ENCODE assay signal across 19 cellular contexts in genomic region chr1:2504949-2505272, GRCh38. TPM values are rescaled to one million over a fixed set of nuclear protein-coding genes. Genes with fewer than 3 reads are reported as not detected.
A peak's percentile ranks its signal among the peaks of the same experiment; 100 is the strongest.
DNase-seq lines count a peak whose midpoint lies in the region; ATAC-seq, FAIRE-seq and TF ChIP-seq lines count a peak whose summit lies in the region.
"Had no signal": no experiment of that assay in that cellular context is flagged by ENCODE, and none has a peak within 500 bp of the region (broad histone marks: within the 10 kb centered on the region; RNA-seq: fewer than 3 reads in every experiment).

No MANE protein-coding gene starts in this region.

- no peaks in the 10 kb centered on the region for H3K9me3 Mint-ChIP-seq in CD4-positive, alpha-beta memory T cell
- H3K9me3 Mint-ChIP-seq: CD4-positive, CD25-positive, alpha-beta regulatory T cell; HFFc6 had no signal

- H3K27me3 ChIP-seq in SJCRH30 (peaks cover 2% of the 10 kb centered on the region; the same call in 1 of the 2 replicates), K562 (ENCODE audit: control insufficient read depth in 2 of 2, insufficient read depth in 2 of 2, low read length in 2 of 2) (peaks cover 25 to 40% of the 10 kb centered on the region in 2 experiments; a peak in 4 of 5 replicates), gastrocnemius medialis (peaks cover 47 to 49% (median 47%) of the 10 kb centered on the region in 3 donors)
- no peaks in the 10 kb centered on the region for H3K27me3 ChIP-seq in CD4-positive, alpha-beta memory T cell (ENCODE audit: insufficient read depth, low read length)

- H3K27ac ChIP-seq in SJCRH30 (peak overlapping the region; percentile 61), K562 (ENCODE audit: extremely low read depth, low read depth, low read length) (no peak overlapping the region), gastrocnemius medialis (no peak overlapping the region)
- no peak overlapping the region for H3K27ac ChIP-seq in CD4-positive, alpha-beta memory T cell (ENCODE audit: low read depth, low read length)
- H3K27ac ChIP-seq: 22Rv1 had no signal

- H3K4me1 ChIP-seq in SJCRH30 (peaks cover 51% of the 10 kb centered on the region), K562 (replicated peaks in 1 of 2; ENCODE audit: control insufficient read depth in 2 of 2, insufficient read depth in 2 of 2, low read length in 2 of 2) (peaks cover 0 to 88% of the 10 kb centered on the region in 2 experiments; a peak in 2 of 5 replicates), gastrocnemius medialis (peaks cover 5 to 11% of the 10 kb centered on the region in 2 donors)
- peaks cover 6% of the 10 kb centered on the region for H3K4me1 ChIP-seq in CD4-positive, alpha-beta memory T cell (ENCODE audit: insufficient read depth, low read length)
- H3K4me1 ChIP-seq: HAP-1 had no signal

- in situ Hi-C loops in K562 (cut with MboI) (no loop called here), gastrocnemius medialis (cut with MboI; ENCODE audit: low sequenced_read_pairs in 4 of 4) (no loop called here)

- H3K4me1 Mint-ChIP-seq in CD4-positive, alpha-beta memory T cell = peaks cover 3 to 7% (median 6%) of the 10 kb centered on the region in 4 donors

- no peak overlapping the region for H3K4me3 Mint-ChIP-seq in CD4-positive, alpha-beta memory T cell
- H3K4me3 Mint-ChIP-seq: HFFc6 had no signal

- TF ChIP-seq RAD21 in K562 (CRISPR knock-in tag; conservative IDR thresholded peaks at IDR 0.05 in 1 of 2, IDR thresholded peaks at IDR 0.05 in 1 of 2) = no peak

- peaks cover 2% of the 10 kb centered on the region for H3K9me1 ChIP-seq in K562 (ENCODE audit: control insufficient read depth, insufficient read depth, low read length)

- no peak overlapping the region for H3K4me2 ChIP-seq in K562 (ENCODE audit: insufficient read depth, low read length)

- peaks cover 4 to 17% of the 10 kb centered on the region in 2 donors for H3K36me3 Mint-ChIP-seq in CD4-positive, alpha-beta memory T cell

- H3K36me3 ChIP-seq in SJCRH30 = peaks cover 18% of the 10 kb centered on the region
- H3K36me3 ChIP-seq in K562 (ENCODE audit: control insufficient read depth, insufficient read depth, low read length) = peaks cover 25% of the 10 kb centered on the region; the same call in 2 of the 3 replicates
- peaks cover 5% of the 10 kb centered on the region for H3K36me3 ChIP-seq in CD4-positive, alpha-beta memory T cell (ENCODE audit: insufficient read depth, low read length)
- H3K36me3 ChIP-seq in gastrocnemius medialis = peaks cover 0 to 23% of the 10 kb centered on the region in 2 donors

- TF ChIP-seq EP300 in K562 (IDR thresholded peaks at IDR 0.05; ENCODE audit: low read length) = no peak

- peak overlapping the region; percentile 50 for H3K4me3 ChIP-seq in SJCRH30
- no peak overlapping the region for H3K4me3 ChIP-seq in K562
- no peak overlapping the region for H3K4me3 ChIP-seq in CD4-positive, alpha-beta memory T cell (ENCODE audit: low read length in 2 of 2)
- no peak overlapping the region for H3K4me3 ChIP-seq in gastrocnemius medialis
- H3K4me3 ChIP-seq: HAP-1 had no signal

- FAIRE-seq in K562 (lab: Jason Lieb, UNC) = no peak
- FAIRE-seq: HTR-8/SVneo had no signal

- peaks cover 10% of the 10 kb centered on the region; the same call in 1 of the 2 replicates for H4K20me1 ChIP-seq in K562 (replicated peaks; ENCODE audit: control insufficient read depth, insufficient read depth, low read length)

- no peak for TF ChIP-seq POLR2A in K562 (conservative IDR thresholded peaks at IDR 0.05)
- TF ChIP-seq POLR2A in gastrocnemius medialis (IDR thresholded peaks at IDR 0.05) = no peak

- no peaks in the 10 kb centered on the region for H3K79me2 ChIP-seq in K562 (ENCODE audit: control insufficient read depth, insufficient read depth, low read length)

- H3K9me3 ChIP-seq in SJCRH30 (replicated peaks) = no peaks in the 10 kb centered on the region
- no peaks in the 10 kb centered on the region for H3K9me3 ChIP-seq in K562 (replicated peaks; ENCODE audit: control insufficient read depth, insufficient read depth, low read depth, low read length)
- no peaks in the 10 kb centered on the region for H3K9me3 ChIP-seq in CD4-positive, alpha-beta memory T cell (ENCODE audit: control insufficient read depth in 1 of 2, low read length in 2 of 2)
- H3K9me3 ChIP-seq in gastrocnemius medialis = no peaks in the 10 kb centered on the region
- H3K9me3 ChIP-seq: HAP-1 had no signal

- POLR2A ChIA-PET in K562 (lab: Yijun Ruan, JAX) = no interaction called here
- POLR2A ChIA-PET in CD4-positive, alpha-beta memory T cell (lab: Charles Lee; ENCODE audit: partially characterized antibody) = interaction anchor here (1.5 kb wide), 1 partner anchor 89 kb away, joined by 4 read pairs; no protein-coding TSS in a partner anchor

- H2AFZ ChIP-seq in K562 (ENCODE audit: low read depth, low read length) = no peak overlapping the region

- TF ChIP-seq CTCF in K562 (IDR thresholded peaks at IDR 0.05 in 2 of 3, conservative IDR thresholded peaks at IDR 0.05 in 1 of 3; ENCODE audit: insufficient read depth in 2 of 3, low read depth in 1 of 3, low read length in 3 of 3) = no peak
- TF ChIP-seq CTCF in gastrocnemius medialis (IDR thresholded peaks at IDR 0.05 in 4 of 5, conservative IDR thresholded peaks at IDR 0.05 in 1 of 5) = no peak

- no peaks in the 10 kb centered on the region for H3K27me3 Mint-ChIP-seq in CD4-positive, alpha-beta memory T cell
- H3K27me3 Mint-ChIP-seq: CD4-positive, CD25-positive, alpha-beta regulatory T cell had no signal

- WGBS in K562 (ENCODE audit: insufficient coverage, low coverage, missing lambda C conversion rate) = 41% methylated on average over 14 of the region's 22 CpGs

- BruUV-seq in K562 (replicated peaks; lab: Mats Ljungman, UMichigan) = no TSS peak

- intact Hi-C loops in K562 (cut with micrococcal nuclease) = no loop called here
- intact Hi-C loops in CD4-positive, alpha-beta memory T cell (cut with micrococcal nuclease) = no loop called here
- intact Hi-C loops in gastrocnemius medialis (cut with DNase I; ENCODE audit: low total_unique reads) = no loop called here

- ATAC-seq in K562 (no peak), gastrocnemius medialis (no peak)

- CTCF ChIA-PET in K562 (lab: Yijun Ruan, JAX; ENCODE audit: low intra/inter-chr PET ratio) = no interaction called here
- CTCF ChIA-PET in CD4-positive, alpha-beta memory T cell (lab: Charles Lee; ENCODE audit: partially characterized antibody) = no interaction called here

- no peak overlapping the region for H3K27ac Mint-ChIP-seq in CD4-positive, alpha-beta memory T cell
- H3K27ac Mint-ChIP-seq: HFFc6 had no signal

- no peak overlapping the region; a peak in 1 of 4 replicates for H3K9ac ChIP-seq in K562 (ENCODE audit: insufficient read depth in 1 of 2, low read depth in 2 of 2, low read length in 2 of 2)

- DNase-seq in DMS 273 (lab: John Stamatoyannopoulos, UW; ENCODE audit: unreplicated experiment) (peak; percentile 52), DMS 273 treated with DMSO at 0.1 percent for 48 hours (lab: John Stamatoyannopoulos, UW) (no peak), GM03348 (ENCODE audit: low spot score) (peak; percentile 43), SJCRH30 (no peak), K562 (ENCODE audit: extremely low read depth in 1 of 4, low spot score in 3 of 4) (no peak), COLO829 (ENCODE audit: low spot score) (no peak), gastrocnemius medialis (no peak)
- DNase-seq in CD4-positive, alpha-beta memory T cell = no peak
- DNase-seq: CD4-positive, CD25-positive, alpha-beta regulatory T cell; DND-41; GDM1; GOT3; HFFc6; KBM-7 had no signal

RNA-seq across cellular contexts. Expression of gene PANK4, which starts 21.5 kb away (rescaled TPM):
- 42.1 and 48.8 TPM in 2 replicates for total RNA-seq in SJCRH30 (2014; rRNA removed; shearing (Covaris generic))
- 114 and 307 TPM in 2 replicates for total RNA-seq in K562 (2011; cell fraction: chromatin; rRNA removed; ENCODE audit: low replicate concordance)
- 194 and 202 TPM in 2 replicates for total RNA-seq in K562 (2011; cell fraction: nucleolus; rRNA removed)
- 119 and 146 TPM in 2 replicates for total RNA-seq in K562 (2011; cell fraction: nucleoplasm; rRNA removed)
- 39.6 and 50.7 TPM in 2 replicates for total RNA-seq in K562 (2014; rRNA removed)
- 15.3 and 19.2 TPM in 2 replicates for total RNA-seq in K562 (2014; rRNA removed; fragmentation: Illumina TruSeq; extraction: Trizol)
- 29.7 and 32.0 TPM in 2 replicates for total RNA-seq in K562 (2015; rRNA removed; fragmentation: Illumina TruSeq; extraction: Trizol)
- total RNA-seq in K562 (2021) = 55.6 and 61.3 TPM in 2 replicates
- polyA plus RNA-seq in K562 (2011; rRNA removed) = 23.3 and 39.3 TPM in 2 replicates
- polyA plus RNA-seq in K562 (2011; cell fraction: cytosol; rRNA removed) = 21.3 and 25.3 TPM in 2 replicates
- polyA plus RNA-seq in K562 (2011; cell fraction: nucleus; rRNA removed) = 181 and 249 TPM in 2 replicates
- polyA plus RNA-seq in K562 (2012) = 28.4 and 32.3 TPM in 2 replicates
- polyA plus RNA-seq in K562 (2014; fragmentation: Illumina TruSeq; extraction: Trizol) = 31.5 and 31.8 TPM in 2 replicates
- 1 to 10 TPM in 1 of 2 experiments, under 1 TPM in 1; 0.93 to 1.4 TPM for polyA plus RNA-seq in K562 (2014; fragmentation: Nextera tagmentation; extraction: Ambion mirVana)
- polyA plus RNA-seq in K562 (2014; rRNA removed) = 41.3 and 42.3 TPM in 2 replicates
- polyA minus RNA-seq in K562 (2011; rRNA and poly(A)+ RNA removed) = 22.3 and 22.4 TPM in 2 replicates
- polyA minus RNA-seq in K562 (2011; cell fraction: cytosol; rRNA and poly(A)+ RNA removed) = 35.2 and 42.6 TPM in 2 replicates
- polyA minus RNA-seq in K562 (2011; cell fraction: nucleus; rRNA and poly(A)+ RNA removed) = 116 and 142 TPM in 2 replicates
- total RNA-seq in CD4-positive, alpha-beta memory T cell = 10 to 100 TPM; 88.9 to 93.7 TPM
- polyA plus RNA-seq in CD4-positive, alpha-beta memory T cell = 10 to 100 TPM; 10.6 to 24.4 TPM
- 10 to 100 TPM; 27.5 to 54.2 (median 38.5) TPM for total RNA-seq in gastrocnemius medialis

RNA-seq across cellular contexts. Expression of gene HES5, which starts 25.2 kb away (rescaled TPM):
- total RNA-seq in SJCRH30 (2014; rRNA removed; shearing (Covaris generic)) = not detected in 2 replicates
- not detected in 2 replicates for total RNA-seq in K562 (2011; cell fraction: chromatin; rRNA removed; ENCODE audit: low replicate concordance)
- not detected in 2 replicates for total RNA-seq in K562 (2011; cell fraction: nucleolus; rRNA removed)
- not detected in 2 replicates for total RNA-seq in K562 (2011; cell fraction: nucleoplasm; rRNA removed)
- total RNA-seq in K562 (2014; rRNA removed) (not detected in 2 replicates), K562 (2014; rRNA removed; fragmentation: Illumina TruSeq; extraction: Trizol) (not detected in 2 replicates), K562 (2015; rRNA removed; fragmentation: Illumina TruSeq; extraction: Trizol) (not detected in 2 replicates), K562 (2021) (not detected in 2 replicates), gastrocnemius medialis (under 1 TPM in 1 of 4 donors, not detected in 3; 0.49 TPM)
- polyA plus RNA-seq in K562 (2011; rRNA removed) (not detected in 2 replicates), K562 (2014; fragmentation: Illumina TruSeq; extraction: Trizol) (not detected in 2 replicates), K562 (2014; fragmentation: Nextera tagmentation; extraction: Ambion mirVana) (not detected), K562 (2014; rRNA removed) (not detected in 2 replicates)
- 0.04 TPM in 1 of 2 replicates, not detected in the other for polyA plus RNA-seq in K562 (2011; cell fraction: cytosol; rRNA removed)
- polyA plus RNA-seq in K562 (2011; cell fraction: nucleus; rRNA removed) = not detected in 2 replicates
- polyA plus RNA-seq in K562 (2012) = not detected in 2 replicates
- not detected in 2 replicates for polyA minus RNA-seq in K562 (2011; rRNA and poly(A)+ RNA removed)
- polyA minus RNA-seq in K562 (2011; cell fraction: cytosol; rRNA and poly(A)+ RNA removed) = not detected in 2 replicates
- polyA minus RNA-seq in K562 (2011; cell fraction: nucleus; rRNA and poly(A)+ RNA removed) = not detected in 2 replicates
- total RNA-seq in CD4-positive, alpha-beta memory T cell = not detected
- polyA plus RNA-seq in CD4-positive, alpha-beta memory T cell = not detected
- total RNA-seq: A673; CD4-positive, CD25-positive, alpha-beta regulatory T cell had no signal
- polyA plus RNA-seq: BJ; CD4-positive, CD25-positive, alpha-beta regulatory T cell had no signal

RNA-seq across cellular contexts. Expression of gene PLCH2, which starts 28.8 kb away (rescaled TPM):
- total RNA-seq in SJCRH30 (2014; rRNA removed; shearing (Covaris generic)) = 0.22 and 0.56 TPM in 2 replicates
- total RNA-seq in K562 (2011; cell fraction: chromatin; rRNA removed; ENCODE audit: low replicate concordance) = 0.07 TPM in 1 of 2 replicates, not detected in the other
- total RNA-seq in K562 (2011; cell fraction: nucleolus; rRNA removed) = not detected in 2 replicates
- total RNA-seq in K562 (2011; cell fraction: nucleoplasm; rRNA removed) = not detected in 2 replicates
- total RNA-seq in K562 (2014; rRNA removed) (not detected in 2 replicates), K562 (2014; rRNA removed; fragmentation: Illumina TruSeq; extraction: Trizol) (not detected in 2 replicates), K562 (2015; rRNA removed; fragmentation: Illumina TruSeq; extraction: Trizol) (not detected in 2 replicates), K562 (2021) (0.04 and 0.16 TPM in 2 replicates), gastrocnemius medialis (not detected)
- polyA plus RNA-seq in K562 (2011; rRNA removed) (not detected in 2 replicates), K562 (2014; fragmentation: Illumina TruSeq; extraction: Trizol) (not detected in 2 replicates), K562 (2014; fragmentation: Nextera tagmentation; extraction: Ambion mirVana) (not detected), K562 (2014; rRNA removed) (not detected in 2 replicates)
- polyA plus RNA-seq in K562 (2011; cell fraction: cytosol; rRNA removed) = not detected in 2 replicates
- 0.01 and 0.04 TPM in 2 replicates for polyA plus RNA-seq in K562 (2011; cell fraction: nucleus; rRNA removed)
- not detected in 2 replicates for polyA plus RNA-seq in K562 (2012)
- not detected in 2 replicates for polyA minus RNA-seq in K562 (2011; rRNA and poly(A)+ RNA removed)
- not detected in 2 replicates for polyA minus RNA-seq in K562 (2011; cell fraction: cytosol; rRNA and poly(A)+ RNA removed)
- not detected in 2 replicates for polyA minus RNA-seq in K562 (2011; cell fraction: nucleus; rRNA and poly(A)+ RNA removed)
- total RNA-seq in CD4-positive, alpha-beta memory T cell = 10 to 100 TPM; 26.6 to 31.6 TPM
- 1 to 10 TPM in 1 of 2 donors, not detected in 1; 2.0 TPM for polyA plus RNA-seq in CD4-positive, alpha-beta memory T cell
- total RNA-seq: A673 had no signal

RNA-seq across cellular contexts. Expression of gene TNFRSF14, which starts 51.3 kb away (rescaled TPM):
- total RNA-seq in SJCRH30 (2014; rRNA removed; shearing (Covaris generic)) = 0.51 TPM in 1 of 2 replicates, not detected in the other
- total RNA-seq in K562 (2011; cell fraction: chromatin; rRNA removed; ENCODE audit: low replicate concordance) = 2.5 and 7.5 TPM in 2 replicates
- total RNA-seq in K562 (2011; cell fraction: nucleolus; rRNA removed) = 4.8 and 5.5 TPM in 2 replicates
- 3.3 and 3.4 TPM in 2 replicates for total RNA-seq in K562 (2011; cell fraction: nucleoplasm; rRNA removed)
- total RNA-seq in K562 (2014; rRNA removed) (0.68 and 0.73 TPM in 2 replicates), K562 (2014; rRNA removed; fragmentation: Illumina TruSeq; extraction: Trizol) (0.11 and 0.16 TPM in 2 replicates), K562 (2015; rRNA removed; fragmentation: Illumina TruSeq; extraction: Trizol) (1.1 and 1.3 TPM in 2 replicates), K562 (2021) (1.8 and 2.1 TPM in 2 replicates), gastrocnemius medialis (10 to 100 TPM in 1 of 4 donors, 1 to 10 TPM in 3; 3.4 to 11.5 (median 5.0) TPM)
- polyA plus RNA-seq in K562 (2011; rRNA removed) (0.68 and 1.3 TPM in 2 replicates), K562 (2014; fragmentation: Illumina TruSeq; extraction: Trizol) (0.58 and 0.89 TPM in 2 replicates), K562 (2014; fragmentation: Nextera tagmentation; extraction: Ambion mirVana) (not detected), K562 (2014; rRNA removed) (1.6 and 2.3 TPM in 2 replicates)
- polyA plus RNA-seq in K562 (2011; cell fraction: cytosol; rRNA removed) = 0.97 and 1.0 TPM in 2 replicates
- 11.2 and 14.0 TPM in 2 replicates for polyA plus RNA-seq in K562 (2011; cell fraction: nucleus; rRNA removed)
- polyA plus RNA-seq in K562 (2012) = 3.3 and 11.5 TPM in 2 replicates
- 0.15 and 0.18 TPM in 2 replicates for polyA minus RNA-seq in K562 (2011; rRNA and poly(A)+ RNA removed)
- not detected in 2 replicates for polyA minus RNA-seq in K562 (2011; cell fraction: cytosol; rRNA and poly(A)+ RNA removed)
- polyA minus RNA-seq in K562 (2011; cell fraction: nucleus; rRNA and poly(A)+ RNA removed) = 1.6 and 2.0 TPM in 2 replicates
- 100 to 1,000 TPM; 170 to 173 TPM for total RNA-seq in CD4-positive, alpha-beta memory T cell
- 10 to 100 TPM; 59.6 to 66.1 TPM for polyA plus RNA-seq in CD4-positive, alpha-beta memory T cell

Comparison
In these comparisons a context has a peak if more than half of its experiments do, and no peak if none do; other contexts are left out.
1. DNase-seq: peak in DMS 273 (single experiment) and GM03348 (single experiment); none in DMS 273 treated with DMSO at 0.1 percent for 48 hours (single experiment), SJCRH30 (0 of 2), K562 (0 of 4), COLO829 (single experiment), CD4-positive, alpha-beta memory T cell (0 of 5) and gastrocnemius medialis (0 of 2).
2. RNA of gene PLCH2, which starts 28.8 kb away (total RNA-seq): 26.6 to 31.6 TPM in CD4-positive, alpha-beta memory T cell; 0.22 to 0.56 TPM in SJCRH30, 0.04 to 0.16 TPM in K562 and not detected in gastrocnemius medialis; every median in the first group is over 10 times any median in the second.